ENCODE assay signal across 13 cellular contexts in the genomic region with DNA sequence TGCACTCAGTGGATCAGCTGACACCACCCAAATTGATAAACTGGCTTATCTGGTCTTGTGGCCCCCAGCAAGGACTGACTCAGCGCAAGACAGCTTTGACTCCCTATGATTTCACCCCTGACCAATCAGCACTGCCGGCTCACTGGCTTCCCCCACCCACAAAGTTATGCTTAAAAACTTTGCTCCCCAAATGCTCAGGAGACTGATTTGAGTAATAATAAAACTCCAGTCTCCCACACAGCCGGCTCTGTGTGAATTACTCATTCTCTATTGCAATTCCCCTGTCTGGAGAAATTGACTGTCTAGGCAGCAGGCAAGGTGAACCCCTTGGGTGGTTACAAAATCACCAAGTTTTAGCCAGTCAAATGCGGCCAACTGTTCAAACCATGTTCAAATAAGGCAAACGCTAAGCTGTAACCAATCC. TPM values are rescaled to one million over a fixed set of nuclear protein-coding genes. Genes with fewer than 3 reads are reported as not detected.
DNase-seq lines count a peak whose midpoint lies in the region; ATAC-seq, FAIRE-seq and TF ChIP-seq lines count a peak whose summit lies in the region.
"Had no signal": no experiment of that assay in that cellular context is flagged by ENCODE, and none has a peak within 500 bp of the region (broad histone marks: within the 10 kb centered on the region; RNA-seq: fewer than 3 reads in every experiment).

No MANE protein-coding gene starts in this region.

- H3K36me3 ChIP-seq in astrocyte (ENCODE audit: insufficient read depth, low read length) = no peaks in the 10 kb centered on the region

- H3K27me3 Mint-ChIP-seq in astrocyte (ENCODE audit: low read depth, unreplicated experiment) (no peaks in the 10 kb centered on the region), nephron progenitor cell (ENCODE audit: low read depth, poor library complexity) (peaks cover 3% of the 10 kb centered on the region)

- H3K9me3 ChIP-seq in astrocyte (ENCODE audit: insufficient read depth, low read depth, low read length) = no peaks in the 10 kb centered on the region
- H3K9me3 ChIP-seq: testis had no signal

- H3K9me3 Mint-ChIP-seq in astrocyte (ENCODE audit: unreplicated experiment) = peaks cover 18% of the 10 kb centered on the region
- H3K9me3 Mint-ChIP-seq in nephron progenitor cell = peaks cover 28% of the 10 kb centered on the region

- H3K4me1 Mint-ChIP-seq in astrocyte (ENCODE audit: low read depth, unreplicated experiment) = peaks cover 23% of the 10 kb centered on the region
- peaks cover 4% of the 10 kb centered on the region for H3K4me1 Mint-ChIP-seq in nephron progenitor cell

- H2AFZ ChIP-seq in astrocyte (ENCODE audit: low read depth, low read length) = no peak overlapping the region

- no peaks in the 10 kb centered on the region for H3K79me2 ChIP-seq in astrocyte (ENCODE audit: insufficient read depth, low read length)

- no peak overlapping the region for H3K4me3 ChIP-seq in astrocyte (ENCODE audit: insufficient read depth, low read depth, low read length)
- H3K4me3 ChIP-seq: lung, testis had no signal

- H3K36me3 Mint-ChIP-seq in astrocyte (ENCODE audit: low read depth, unreplicated experiment) (no peaks in the 10 kb centered on the region), nephron progenitor cell (ENCODE audit: low read depth) (no peaks in the 10 kb centered on the region)

- no peaks in the 10 kb centered on the region for H4K20me1 ChIP-seq in astrocyte (ENCODE audit: insufficient read depth, low read length)

- H3K4me1 ChIP-seq in astrocyte (ENCODE audit: insufficient read depth, low read length) = peaks cover 3% of the 10 kb centered on the region

- H3K4me3 Mint-ChIP-seq in astrocyte (ENCODE audit: unreplicated experiment) (no peak overlapping the region), nephron progenitor cell (no peak overlapping the region)

- no peak overlapping the region for H3K4me2 ChIP-seq in astrocyte (ENCODE audit: low read length)

- ATAC-seq in GM21390 (IDR thresholded peaks at IDR 0.05; ENCODE audit: unreplicated experiment) = peak; percentile 55
- ATAC-seq in HG02884 (IDR thresholded peaks at IDR 0.05; ENCODE audit: unreplicated experiment) = peak; percentile 66
- ATAC-seq in HG03342 (IDR thresholded peaks at IDR 0.05; ENCODE audit: unreplicated experiment) = no peak

- no peak overlapping the region for H3K9ac ChIP-seq in astrocyte (ENCODE audit: low read length)

- peak overlapping the region; percentile 92 for H3K27ac Mint-ChIP-seq in astrocyte (ENCODE audit: unreplicated experiment)
- no peak overlapping the region for H3K27ac Mint-ChIP-seq in nephron progenitor cell

- TF ChIP-seq CTCF in astrocyte (IDR thresholded peaks at IDR 0.05; ENCODE audit: insufficient read depth, low read depth, low read length) = no peak
- no peak for TF ChIP-seq CTCF in nephron progenitor cell (IDR thresholded peaks at IDR 0.05)

- H3K27ac ChIP-seq in astrocyte (ENCODE audit: low read depth, low read length) = peak overlapping the region; percentile 42
- H3K27ac ChIP-seq: testis had no signal

- H3K27me3 ChIP-seq in astrocyte (ENCODE audit: insufficient read depth, low read length) = no peaks in the 10 kb centered on the region
- H3K27me3 ChIP-seq: testis had no signal

- DNase-seq in astrocyte (ENCODE audit: low read depth) (peak; percentile 73), AML-193 (lab: John Stamatoyannopoulos, UW) (no peak), nephron progenitor cell (no peak)
- peak; percentile 32 to 61 for DNase-seq in stimulated activated CD4-positive, alpha-beta T cell treated with anti-CD3 and anti-CD28 coated beads, Interleukin-4, amount 100 ng/mL, for 48 hours (ENCODE audit: low read depth in 2 of 2)
- DNase-seq: cortex of kidney, NCI-H524 treated with DMSO at 0.1 percent for 48 hours, retina, SIG-M5, testis had no signal

- FAIRE-seq in astrocyte (lab: Jason Lieb, UNC) = no peak

RNA-seq across cellular contexts. Expression of gene SLC22A2, which starts 32.5 kb away (rescaled TPM):
- not detected in 2 replicates for total RNA-seq in astrocyte
- total RNA-seq: lung had no signal

Comparison
In these comparisons a context has a peak if more than half of its experiments do, and no peak if none do; other contexts are left out.
1. DNase-seq: peak in astrocyte (single experiment) and stimulated activated CD4-positive, alpha-beta T cell treated with anti-CD3 and anti-CD28 coated beads, Interleukin-4, amount 100 ng/mL, for 48 hours (2 of 2); none in AML-193 (0 of 2) and nephron progenitor cell (single experiment).